In genomic region chr4:174362340-174362739, GRCh38 we compare ENCODE assay signal across 25 cellular contexts.
DNase-seq lines count a peak whose midpoint lies in the region; ATAC-seq, FAIRE-seq and TF ChIP-seq lines count a peak whose summit lies in the region.
"Had no signal": no experiment of that assay in that cellular context is flagged by ENCODE, and none has a peak within 500 bp of the region (broad histone marks: within the 10 kb centered on the region; RNA-seq: fewer than 3 reads in every experiment).

No MANE protein-coding gene starts in this region.

- ATAC-seq in GM21390 (IDR thresholded peaks at IDR 0.05; ENCODE audit: unreplicated experiment) (no peak), HG02884 (IDR thresholded peaks at IDR 0.05; ENCODE audit: unreplicated experiment) (no peak), HG02642 (IDR thresholded peaks at IDR 0.05; ENCODE audit: poor library complexity, unreplicated experiment) (no peak)
- ATAC-seq: HepG2, PC-3 had no signal

- intact Hi-C loops in MCF 10A (cut with micrococcal nuclease) = loop anchor here (5.0 to 10.0 kb wide), 2 partner anchors 890 to 1172 kb away; no protein-coding TSS in a partner anchor
- intact Hi-C loops in breast epithelium (cut with DNase I; ENCODE audit: low total_unique reads) = no loop called here

- H3K4me1 ChIP-seq in breast epithelium = no peaks in the 10 kb centered on the region
- H3K4me1 ChIP-seq: BLaER1 had no signal

- H3K27me3 Mint-ChIP-seq in MCF 10A (ENCODE audit: insufficient read depth, unreplicated experiment) = no peaks in the 10 kb centered on the region
- H3K27me3 Mint-ChIP-seq: CD4-positive, CD25-positive, alpha-beta regulatory T cell had no signal

- no peak overlapping the region for H3K4me3 Mint-ChIP-seq in MCF 10A (ENCODE audit: unreplicated experiment)
- H3K4me3 Mint-ChIP-seq: CD4-positive, CD25-positive, alpha-beta regulatory T cell; H9 had no signal

- H3K27ac Mint-ChIP-seq in MCF 10A (ENCODE audit: low read depth, unreplicated experiment) = no peak overlapping the region
- H3K27ac Mint-ChIP-seq: H9 had no signal

- DNase-seq in MCF 10A (ENCODE audit: unreplicated experiment) = peak; percentile 6
- DNase-seq in breast epithelium (ENCODE audit: low spot score in 2 of 2) = no peak
- DNase-seq in bronchial epithelial cell (ENCODE audit: low read depth) = peak; percentile 77
- DNase-seq in kidney tubule cell (ENCODE audit: low spot score) = peak; percentile 35
- DNase-seq: CD4-positive, CD25-positive, alpha-beta regulatory T cell; GM23248; H9; Karpas-422; NCI-H1092 treated with DMSO at 0.1 percent for 48 hours; NCI-H1436; NCI-H187; NCI-H2081 treated with DMSO at 0.1 percent for 48 hours; NCI-H2171; NCI-H345; NCI-H510A treated with DMSO at 0.1 percent for 48 hours; PC-3; Right ventricle myocardium superior had no signal

- H3K36me3 Mint-ChIP-seq in MCF 10A (ENCODE audit: insufficient read depth, unreplicated experiment) = no peaks in the 10 kb centered on the region
- H3K36me3 Mint-ChIP-seq: CD4-positive, CD25-positive, alpha-beta regulatory T cell had no signal

- H3K4me1 Mint-ChIP-seq in MCF 10A (ENCODE audit: insufficient read depth, unreplicated experiment) = peaks cover 10% of the 10 kb centered on the region

- POLR2A ChIA-PET in MCF 10A (lab: Yijun Ruan, JAX) = interaction anchor here (1.2 kb wide), 1 partner anchor 12 kb away, joined by 3 read pairs; no protein-coding TSS in a partner anchor

- H3K9me3 Mint-ChIP-seq in MCF 10A (ENCODE audit: unreplicated experiment) = no peaks in the 10 kb centered on the region

- H3K9me3 ChIP-seq in breast epithelium = no peaks in the 10 kb centered on the region
- H3K9me3 ChIP-seq: BLaER1, SJSA1 had no signal

- TF ChIP-seq CTCF in MCF 10A (IDR thresholded peaks at IDR 0.05; ENCODE audit: unreplicated experiment) (no peak), breast epithelium (IDR thresholded peaks at IDR 0.05) (no peak), bronchial epithelial cell (IDR thresholded peaks at IDR 0.05; ENCODE audit: insufficient read depth, low read length, severe bottlenecking) (no peak)

- no peak for FAIRE-seq in bronchial epithelial cell (lab: Jason Lieb, UNC)
- FAIRE-seq: D721Med, GM18507, HepG2 had no signal

- H3K27ac ChIP-seq in breast epithelium = no peak overlapping the region
- H3K27ac ChIP-seq: BLaER1, GM23248, SJSA1 had no signal

- no TSS peak for BruUV-seq in MCF 10A (replicated peaks; lab: Mats Ljungman, UMichigan)

- no peaks in the 10 kb centered on the region for H3K36me3 ChIP-seq in breast epithelium
- H3K36me3 ChIP-seq in bronchial epithelial cell (ENCODE audit: control insufficient read depth, insufficient read depth, low read length) = no peaks in the 10 kb centered on the region
- H3K36me3 ChIP-seq: BLaER1, SJSA1 had no signal

- no peak overlapping the region for H3K4me3 ChIP-seq in breast epithelium
- no peak overlapping the region for H3K4me3 ChIP-seq in bronchial epithelial cell (ENCODE audit: low read depth, low read length)
- H3K4me3 ChIP-seq: BLaER1, GM23248, SJSA1 had no signal

- TF ChIP-seq POLR2A in breast epithelium (IDR thresholded peaks at IDR 0.05) = no peak

- no peaks in the 10 kb centered on the region for H3K27me3 ChIP-seq in breast epithelium
- no peaks in the 10 kb centered on the region for H3K27me3 ChIP-seq in bronchial epithelial cell (ENCODE audit: control insufficient read depth, insufficient read depth, low read length)
- H3K27me3 ChIP-seq: BLaER1, SJSA1 had no signal

- CTCF ChIA-PET in MCF 10A (lab: Yijun Ruan, JAX) = interaction anchor here (0.5 to 1.9 kb wide), 4 partner anchors 159 to 313 kb away, joined by 3 to 8 read pairs (median 6); partner anchors contain the start of gene HPGD

Comparison
In these comparisons a context has a peak if more than half of its experiments do, and no peak if none do; other contexts are left out.
1. DNase-seq: peak in MCF 10A (single experiment), bronchial epithelial cell (single experiment) and kidney tubule cell (single experiment); none in breast epithelium (0 of 2).